8 cellular contexts compared by ENCODE assay signal in the genomic region with DNA sequence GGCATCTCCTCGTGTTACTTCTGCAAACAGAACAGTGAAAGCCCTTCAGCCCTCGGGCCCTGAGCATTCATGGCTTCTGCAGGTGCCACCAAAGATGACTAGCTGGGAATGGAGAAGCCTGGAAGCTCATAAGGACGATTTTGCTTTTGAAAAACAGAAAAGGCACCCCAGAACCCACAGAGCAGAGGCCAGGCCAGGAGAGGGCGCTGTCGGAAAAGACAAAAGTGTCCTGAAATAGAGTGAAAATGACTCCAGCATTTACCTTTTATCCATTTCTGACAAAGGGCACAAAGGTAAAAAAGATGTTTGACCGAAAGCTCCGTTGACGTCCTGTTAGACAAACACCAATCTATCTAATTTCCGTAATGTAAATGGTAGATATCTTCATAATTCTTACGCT. TPM values are rescaled to one million over a fixed set of nuclear protein-coding genes. Genes with fewer than 3 reads are reported as not detected.
DNase-seq lines count a peak whose midpoint lies in the region; ATAC-seq and TF ChIP-seq lines count a peak whose summit lies in the region.

No MANE protein-coding gene starts in this region.

- H3K4me1 ChIP-seq in DOHH2 (ENCODE audit: control insufficient read depth, low read length) (no peaks in the 10 kb centered on the region), Loucy (ENCODE audit: insufficient read depth, low read length, poor library complexity, severe bottlenecking) (no peaks in the 10 kb centered on the region)

- H3K9me2 ChIP-seq in DOHH2 (replicated peaks; ENCODE audit: control insufficient read depth, low read length) (no peaks in the 10 kb centered on the region), Loucy (replicated peaks; ENCODE audit: low read depth, low read length) (no peaks in the 10 kb centered on the region)

- no peaks in the 10 kb centered on the region for H3K9me3 ChIP-seq in DOHH2 (ENCODE audit: control insufficient read depth, insufficient read depth, low read length)
- H3K9me3 ChIP-seq in Loucy (ENCODE audit: insufficient read depth, low read depth, low read length): no peaks in the 10 kb centered on the region

- H3K27me3 ChIP-seq in DOHH2 (ENCODE audit: control insufficient read depth, low read length): peaks cover 22% of the 10 kb centered on the region
- no peaks in the 10 kb centered on the region for H3K27me3 ChIP-seq in Loucy (ENCODE audit: insufficient read depth, low read length, poor library complexity, severe bottlenecking)

- H3K4me3 ChIP-seq in DOHH2 (ENCODE audit: low read length) (no peak overlapping the region), Loucy (ENCODE audit: low read length, poor library complexity, severe bottlenecking) (no peak overlapping the region), choroid plexus epithelial cell (ENCODE audit: low read depth, low read length) (no peak overlapping the region)

- H4K20me1 ChIP-seq in DOHH2 (ENCODE audit: control insufficient read depth, insufficient read depth, low read depth, low read length): no peaks in the 10 kb centered on the region
- no peaks in the 10 kb centered on the region for H4K20me1 ChIP-seq in Loucy (ENCODE audit: insufficient read depth, low read length, poor library complexity, severe bottlenecking)

- H3K27ac ChIP-seq in DOHH2 (ENCODE audit: low read depth, low read length): no peak overlapping the region

- H3K79me2 ChIP-seq in DOHH2 (ENCODE audit: control insufficient read depth, low read length) (no peaks in the 10 kb centered on the region), Loucy (ENCODE audit: insufficient read depth, low read length) (no peaks in the 10 kb centered on the region)

- peak; percentile 87 for TF ChIP-seq CTCF in DOHH2 (IDR thresholded peaks at IDR 0.05; ENCODE audit: low read depth, low read length, poor library complexity, severe bottlenecking)
- peak; percentile 94 for TF ChIP-seq CTCF in Loucy (conservative IDR thresholded peaks at IDR 0.05; ENCODE audit: low read length)
- peak; percentile 84 for TF ChIP-seq CTCF in choroid plexus epithelial cell (conservative IDR thresholded peaks at IDR 0.05; ENCODE audit: low read depth, low read length)

- no peak overlapping the region for H3K9ac ChIP-seq in Loucy (ENCODE audit: low read depth, low read length, poor library complexity, severe bottlenecking)

- H3K4me2 ChIP-seq in DOHH2 (ENCODE audit: low read length) (no peak overlapping the region), Loucy (ENCODE audit: low read depth, low read length, poor library complexity, severe bottlenecking) (no peak overlapping the region)

- H3K36me3 ChIP-seq in DOHH2 (ENCODE audit: control insufficient read depth, low read length) (no peaks in the 10 kb centered on the region), Loucy (ENCODE audit: insufficient read depth, low read length) (no peaks in the 10 kb centered on the region)

- DNase-seq in activated CD4-positive, alpha-beta T cell treated with anti-CD3 and anti-CD28 coated beads for 24 hours (ENCODE audit: low read depth in 2 of 2): peak; percentile 45 to 69
- peak; percentile 59 for DNase-seq in choroid plexus epithelial cell (ENCODE audit: low read depth)
- peak; percentile 23 for DNase-seq in myocyte (ENCODE audit: low read depth)
- DNase-seq in stimulated activated CD8-positive, alpha-beta memory T cell treated with anti-CD3 and anti-CD28 coated beads, Interleukin-7, amount 100 ng/mL, for 4 hours (ENCODE audit: low read depth in 2 of 2): peak; percentile 22 to 34

- H2AFZ ChIP-seq in Loucy (ENCODE audit: low read length): peak overlapping the region; percentile 58

- ATAC-seq in HG02840 (IDR thresholded peaks at IDR 0.05; ENCODE audit: low FRiP score, unreplicated experiment): no peak
- ATAC-seq in GM21360 (IDR thresholded peaks at IDR 0.05; ENCODE audit: unreplicated experiment): no peak

- H3F3A ChIP-seq in DOHH2 (ENCODE audit: control insufficient read depth, insufficient read depth) (no peaks in the 10 kb centered on the region), Loucy (ENCODE audit: low read depth) (no peaks in the 10 kb centered on the region)

RNA-seq across cellular contexts. Expression of a gene that starts 37.6 kb away (rescaled TPM):
- total RNA-seq in myocyte: 18.2 and 24.4 TPM in 2 replicates
- 7.4 TPM for polyA plus RNA-seq in myocyte (2012)
